In the genomic region with DNA sequence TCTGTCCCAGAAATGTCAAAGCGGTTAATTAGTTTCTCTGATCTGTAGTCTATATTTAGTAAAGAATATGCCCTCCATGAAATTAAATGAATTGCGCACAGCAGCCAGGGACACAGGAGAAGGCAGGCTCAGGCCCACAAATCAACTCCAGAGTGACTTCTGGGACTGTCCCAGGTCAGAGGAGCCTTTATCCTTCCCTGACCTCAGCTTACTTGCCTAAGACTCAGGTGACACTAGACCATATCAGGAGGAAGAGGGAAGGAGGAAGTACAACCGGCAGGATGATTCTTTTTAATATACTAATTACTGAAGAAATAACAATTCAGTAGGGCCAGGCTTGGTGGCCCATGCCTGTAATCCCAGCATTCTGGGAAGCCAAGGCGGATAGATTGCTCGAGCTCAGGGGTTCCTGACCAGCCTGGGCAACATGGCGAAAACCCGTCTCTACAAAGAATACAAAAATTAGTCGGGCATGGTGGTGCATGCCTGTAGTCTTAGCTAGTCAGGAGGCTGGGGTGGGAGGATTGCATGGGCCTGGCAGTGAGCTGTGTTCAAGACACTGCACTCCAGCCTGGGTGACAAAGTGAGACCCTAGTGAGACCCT, we compare ENCODE assay signal across 26 cellular contexts. TPM values are rescaled to one million over a fixed set of nuclear protein-coding genes. Genes with fewer than 3 reads are reported as not detected.
DNase-seq lines count a peak whose midpoint lies in the region; ATAC-seq and TF ChIP-seq lines count a peak whose summit lies in the region.
"Had no signal": no experiment of that assay in that cellular context is flagged by ENCODE, and none has a peak within 500 bp of the region (broad histone marks: within the 10 kb centered on the region; RNA-seq: fewer than 3 reads in every experiment).

No MANE protein-coding gene starts in this region.

- ATAC-seq in activated CD4-positive, alpha-beta T cell treated with anti-CD3 and anti-CD28 coated beads for 36 hours = no peak
- no peak for ATAC-seq in activated CD8-positive, alpha-beta T cell treated with anti-CD3 and anti-CD28 coated beads for 36 hours
- no peak for ATAC-seq in stimulated activated effector memory CD8-positive, alpha-beta T cell treated with anti-CD3 and anti-CD28 coated beads, Interleukin-12 subunit alpha, Interleukin-12 subunit beta, amount 100 ng/mL, for 72 hours
- ATAC-seq: left colon, T-cell had no signal

- no peaks in the 10 kb centered on the region for H3K9me3 ChIP-seq in vagina
- H3K9me3 ChIP-seq: BLaER1 treated with 17β-estradiol and CSF1 and Interleukin-3, amounts not matched to agents 10 nM and 100 nM had no signal

- H3K9me3 Mint-ChIP-seq in activated CD4-positive, alpha-beta T cell treated with anti-CD3 and anti-CD28 coated beads, Interleukin-2, amount 10 ng/mL, durations not matched to agents 7 days and 5 days = peaks cover 2% of the 10 kb centered on the region
- H3K9me3 Mint-ChIP-seq in activated CD4-positive, alpha-beta T cell treated with anti-CD3 and anti-CD28 coated beads for 36 hours (ENCODE audit: low read depth) = no peaks in the 10 kb centered on the region
- peaks cover 1% of the 10 kb centered on the region for H3K9me3 Mint-ChIP-seq in activated CD8-positive, alpha-beta T cell treated with anti-CD3 and anti-CD28 coated beads for 36 hours
- no peaks in the 10 kb centered on the region for H3K9me3 Mint-ChIP-seq in stimulated activated effector memory CD8-positive, alpha-beta T cell treated with anti-CD3 and anti-CD28 coated beads, Interleukin-12 subunit alpha, Interleukin-12 subunit beta, amount 100 ng/mL, for 72 hours
- H3K9me3 Mint-ChIP-seq: nephron progenitor cell, T-cell had no signal

- intact Hi-C loops in activated CD4-positive, alpha-beta T cell treated with anti-CD3 and anti-CD28 coated beads for 36 hours (cut with DNase I, micrococcal nuclease) = loop anchor here (5.0 to 10.0 kb wide), 3 partner anchors 372 to 705 kb away; a partner anchor contains a TSS
- intact Hi-C loops in activated CD8-positive, alpha-beta T cell treated with anti-CD3 and anti-CD28 coated beads for 36 hours (cut with micrococcal nuclease) = no loop called here
- intact Hi-C loops in vagina (cut with DNase I) = loop anchor here (5.0 kb wide), 1 partner anchor 62 kb away; a partner anchor contains a TSS

- H3K4me1 Mint-ChIP-seq in activated CD4-positive, alpha-beta T cell treated with anti-CD3 and anti-CD28 coated beads, Interleukin-2, amount 10 ng/mL, durations not matched to agents 7 days and 5 days = peaks cover 63% of the 10 kb centered on the region
- H3K4me1 Mint-ChIP-seq in activated CD4-positive, alpha-beta T cell treated with anti-CD3 and anti-CD28 coated beads for 36 hours = peaks cover 39% of the 10 kb centered on the region
- H3K4me1 Mint-ChIP-seq in activated CD8-positive, alpha-beta T cell treated with anti-CD3 and anti-CD28 coated beads for 36 hours (ENCODE audit: low read depth) = peaks cover 37% of the 10 kb centered on the region
- H3K4me1 Mint-ChIP-seq in stimulated activated effector memory CD8-positive, alpha-beta T cell treated with anti-CD3 and anti-CD28 coated beads, Interleukin-12 subunit alpha, Interleukin-12 subunit beta, amount 100 ng/mL, for 72 hours = peaks cover 21% of the 10 kb centered on the region

- no peaks in the 10 kb centered on the region for H3K4me1 ChIP-seq in vagina

- no peak overlapping the region for H3K27ac Mint-ChIP-seq in activated CD4-positive, alpha-beta T cell treated with anti-CD3 and anti-CD28 coated beads, Interleukin-2, amount 10 ng/mL, durations not matched to agents 7 days and 5 days
- H3K27ac Mint-ChIP-seq in activated CD4-positive, alpha-beta T cell treated with anti-CD3 and anti-CD28 coated beads for 36 hours = no peak overlapping the region
- H3K27ac Mint-ChIP-seq in activated CD8-positive, alpha-beta T cell treated with anti-CD3 and anti-CD28 coated beads for 36 hours = peak overlapping the region; percentile 71
- peak overlapping the region; percentile 45 for H3K27ac Mint-ChIP-seq in stimulated activated effector memory CD8-positive, alpha-beta T cell treated with anti-CD3 and anti-CD28 coated beads, Interleukin-12 subunit alpha, Interleukin-12 subunit beta, amount 100 ng/mL, for 72 hours
- H3K27ac Mint-ChIP-seq: nephron progenitor cell, T-cell had no signal

- TF ChIP-seq POLR2A in GM18951 (IDR thresholded peaks at IDR 0.05; ENCODE audit: extremely low read depth, insufficient read depth, insufficient read length) (peak; percentile 22), vagina (IDR thresholded peaks at IDR 0.05) (no peak)

- no peaks in the 10 kb centered on the region for H3K36me3 ChIP-seq in vagina
- H3K36me3 ChIP-seq: BLaER1 treated with 17β-estradiol and CSF1 and Interleukin-3, amounts not matched to agents 10 nM and 100 nM had no signal

- no peak overlapping the region for H3K27ac ChIP-seq in vagina
- H3K27ac ChIP-seq: BLaER1 treated with 17β-estradiol and CSF1 and Interleukin-3, amounts not matched to agents 10 nM and 100 nM; GM23248 had no signal

- TF ChIP-seq CTCF in activated CD8-positive, alpha-beta T cell treated with anti-CD3 and anti-CD28 coated beads for 36 hours (IDR thresholded peaks at IDR 0.05) = no peak
- TF ChIP-seq CTCF in vagina (IDR thresholded peaks at IDR 0.05) = no peak

- DNase-seq in activated CD4-positive, alpha-beta T cell treated with anti-CD3 and anti-CD28 coated beads, Interleukin-2, amount 10 ng/mL, durations not matched to agents 7 days and 5 days = no peak
- DNase-seq in activated CD4-positive, alpha-beta T cell treated with anti-CD3 and anti-CD28 coated beads for 36 hours = no peak
- no peak for DNase-seq in activated CD8-positive, alpha-beta T cell treated with anti-CD3 and anti-CD28 coated beads for 36 hours
- DNase-seq in stimulated activated effector memory CD8-positive, alpha-beta T cell treated with anti-CD3 and anti-CD28 coated beads, Interleukin-12 subunit alpha, Interleukin-12 subunit beta, amount 100 ng/mL, for 72 hours (ENCODE audit: low spot score in 2 of 2) = no peak
- no peak for DNase-seq in NCI-H748 treated with DMSO at 0.1 percent for 48 hours (lab: John Stamatoyannopoulos, UW)
- DNase-seq in vagina (ENCODE audit: extremely low spot score in 2 of 2) = no peak
- DNase-seq in effector CD4-positive, alpha-beta T cell = no peak
- DNase-seq: activated CD4-positive, CD25-positive, alpha-beta regulatory T cell; activated naive CD4-positive, alpha-beta T cell; glutamatergic neuron; GM23248; left colon; NCI-H2171; NCI-H526; nephron progenitor cell; SHP77; stimulated activated CD4-positive, alpha-beta T cell treated with anti-CD3 and anti-CD28 coated beads, Interleukin-1b, Interleukin-23, amount 100 ng/mL, for 48 hours; T-cell had no signal

- H3K4me3 Mint-ChIP-seq in activated CD4-positive, alpha-beta T cell treated with anti-CD3 and anti-CD28 coated beads, Interleukin-2, amount 10 ng/mL, durations not matched to agents 7 days and 5 days = peak overlapping the region; percentile 45
- H3K4me3 Mint-ChIP-seq in activated CD4-positive, alpha-beta T cell treated with anti-CD3 and anti-CD28 coated beads for 36 hours = no peak overlapping the region
- peak overlapping the region; percentile 50 for H3K4me3 Mint-ChIP-seq in activated CD8-positive, alpha-beta T cell treated with anti-CD3 and anti-CD28 coated beads for 36 hours
- peak overlapping the region; percentile 26 for H3K4me3 Mint-ChIP-seq in stimulated activated effector memory CD8-positive, alpha-beta T cell treated with anti-CD3 and anti-CD28 coated beads, Interleukin-12 subunit alpha, Interleukin-12 subunit beta, amount 100 ng/mL, for 72 hours
- H3K4me3 Mint-ChIP-seq: nephron progenitor cell, T-cell had no signal

- peaks cover 50% of the 10 kb centered on the region for H3K36me3 Mint-ChIP-seq in activated CD4-positive, alpha-beta T cell treated with anti-CD3 and anti-CD28 coated beads, Interleukin-2, amount 10 ng/mL, durations not matched to agents 7 days and 5 days (ENCODE audit: low read depth)
- peaks cover 19% of the 10 kb centered on the region for H3K36me3 Mint-ChIP-seq in activated CD4-positive, alpha-beta T cell treated with anti-CD3 and anti-CD28 coated beads for 36 hours (ENCODE audit: low read depth)
- H3K36me3 Mint-ChIP-seq in activated CD8-positive, alpha-beta T cell treated with anti-CD3 and anti-CD28 coated beads for 36 hours (ENCODE audit: low read depth) = peaks cover 35% of the 10 kb centered on the region
- peaks cover 59% of the 10 kb centered on the region for H3K36me3 Mint-ChIP-seq in stimulated activated effector memory CD8-positive, alpha-beta T cell treated with anti-CD3 and anti-CD28 coated beads, Interleukin-12 subunit alpha, Interleukin-12 subunit beta, amount 100 ng/mL, for 72 hours
- H3K36me3 Mint-ChIP-seq: T-cell had no signal

- in situ Hi-C loops in GM18951 (cut with MboI; ENCODE audit: low sequenced_read_pairs, unreplicated experiment) = no loop called here

- H3K27me3 Mint-ChIP-seq in activated CD4-positive, alpha-beta T cell treated with anti-CD3 and anti-CD28 coated beads, Interleukin-2, amount 10 ng/mL, durations not matched to agents 7 days and 5 days = no peaks in the 10 kb centered on the region
- peaks cover 3% of the 10 kb centered on the region for H3K27me3 Mint-ChIP-seq in activated CD4-positive, alpha-beta T cell treated with anti-CD3 and anti-CD28 coated beads for 36 hours
- H3K27me3 Mint-ChIP-seq in activated CD8-positive, alpha-beta T cell treated with anti-CD3 and anti-CD28 coated beads for 36 hours = no peaks in the 10 kb centered on the region
- H3K27me3 Mint-ChIP-seq: T-cell had no signal

- CTCF ChIA-PET in activated CD4-positive, alpha-beta T cell treated with anti-CD3 and anti-CD28 coated beads, Interleukin-2, amount 10 ng/mL, durations not matched to agents 7 days and 5 days (lab: Charles Lee) = interaction anchor here (1.0 kb wide), 1 partner anchor 9 kb away, joined by 3 read pairs; no protein-coding TSS in a partner anchor
- CTCF ChIA-PET in activated CD4-positive, alpha-beta T cell treated with anti-CD3 and anti-CD28 coated beads for 36 hours (lab: Charles Lee) = interaction anchor here (0.9 kb wide), 1 partner anchor 28 kb away, joined by 5 read pairs; no protein-coding TSS in a partner anchor
- CTCF ChIA-PET in activated CD8-positive, alpha-beta T cell treated with anti-CD3 and anti-CD28 coated beads for 36 hours (lab: Charles Lee) = no interaction called here

- H3K4me3 ChIP-seq in vagina = no peak overlapping the region
- H3K4me3 ChIP-seq: BLaER1 treated with 17β-estradiol and CSF1 and Interleukin-3, amounts not matched to agents 10 nM and 100 nM; GM23248 had no signal

- H3K27me3 ChIP-seq in vagina = no peaks in the 10 kb centered on the region
- H3K27me3 ChIP-seq: BLaER1 treated with 17β-estradiol and CSF1 and Interleukin-3, amounts not matched to agents 10 nM and 100 nM had no signal

- POLR2A ChIA-PET in activated CD4-positive, alpha-beta T cell treated with anti-CD3 and anti-CD28 coated beads, Interleukin-2, amount 10 ng/mL, durations not matched to agents 7 days and 5 days (lab: Charles Lee) = no interaction called here
- POLR2A ChIA-PET in activated CD4-positive, alpha-beta T cell treated with anti-CD3 and anti-CD28 coated beads for 36 hours (lab: Charles Lee) = no interaction called here
- POLR2A ChIA-PET in activated CD8-positive, alpha-beta T cell treated with anti-CD3 and anti-CD28 coated beads for 36 hours (lab: Charles Lee) = interaction anchor here (0.7 to 2.7 kb wide), 3 partner anchors 8 to 27 kb away, joined by 3 to 17 read pairs (median 3); no protein-coding TSS in a partner anchor

RNA-seq across cellular contexts. Expression of a gene that starts 1.8 kb away (rescaled TPM):
- total RNA-seq in activated CD4-positive, alpha-beta T cell treated with anti-CD3 and anti-CD28 coated beads, Interleukin-2, amount 10 ng/mL, durations not matched to agents 7 days and 5 days = 10 to 100 TPM; 31.0 to 35.0 TPM
- 1 to 10 TPM; 1.1 to 1.3 TPM for total RNA-seq in activated CD4-positive, alpha-beta T cell treated with anti-CD3 and anti-CD28 coated beads for 36 hours
- total RNA-seq in activated CD8-positive, alpha-beta T cell treated with anti-CD3 and anti-CD28 coated beads for 36 hours = 1 to 10 TPM; 1.4 to 2.2 TPM
- total RNA-seq in vagina = 1.2 TPM
- total RNA-seq: A673, chondrocyte, GM23248, LHCN-M2, mesenteric fat pad, posterior vena cava had no signal

RNA-seq across cellular contexts. Expression of a gene that starts 7.3 kb away (rescaled TPM):
- total RNA-seq in activated CD4-positive, alpha-beta T cell treated with anti-CD3 and anti-CD28 coated beads, Interleukin-2, amount 10 ng/mL, durations not matched to agents 7 days and 5 days = 100 to 1,000 TPM; 399 to 432 TPM
- 100 to 1,000 TPM; 153 to 171 TPM for total RNA-seq in activated CD4-positive, alpha-beta T cell treated with anti-CD3 and anti-CD28 coated beads for 36 hours
- 100 to 1,000 TPM; 190 to 198 TPM for total RNA-seq in activated CD8-positive, alpha-beta T cell treated with anti-CD3 and anti-CD28 coated beads for 36 hours
- total RNA-seq in vagina = 158 TPM

RNA-seq across cellular contexts. Expression of a gene that starts 32.5 kb away (rescaled TPM):
- not detected for total RNA-seq in activated CD4-positive, alpha-beta T cell treated with anti-CD3 and anti-CD28 coated beads, Interleukin-2, amount 10 ng/mL, durations not matched to agents 7 days and 5 days
- total RNA-seq in activated CD4-positive, alpha-beta T cell treated with anti-CD3 and anti-CD28 coated beads for 36 hours = not detected
- total RNA-seq in activated CD8-positive, alpha-beta T cell treated with anti-CD3 and anti-CD28 coated beads for 36 hours = not detected
- not detected for total RNA-seq in vagina
- total RNA-seq: A673, chondrocyte, GM23248, left colon, LHCN-M2, mesenteric fat pad, posterior vena cava, T-cell, ureter had no signal

Comparison
In these comparisons a context has a peak if more than half of its experiments do, and no peak if none do; other contexts are left out.
1. RNA of a gene that starts 1.8 kb away (total RNA-seq): 31.0 to 35.0 TPM in activated CD4-positive, alpha-beta T cell treated with anti-CD3 and anti-CD28 coated beads, Interleukin-2, amount 10 ng/mL, durations not matched to agents 7 days and 5 days; 1.4 to 2.2 TPM in activated CD8-positive, alpha-beta T cell treated with anti-CD3 and anti-CD28 coated beads for 36 hours, 1.1 to 1.3 TPM in activated CD4-positive, alpha-beta T cell treated with anti-CD3 and anti-CD28 coated beads for 36 hours and 1.2 TPM in vagina (single experiment); every median in the first group is over 10 times any median in the second.
2. H3K27ac Mint-ChIP-seq: peak in activated CD8-positive, alpha-beta T cell treated with anti-CD3 and anti-CD28 coated beads for 36 hours (single experiment) and stimulated activated effector memory CD8-positive, alpha-beta T cell treated with anti-CD3 and anti-CD28 coated beads, Interleukin-12 subunit alpha, Interleukin-12 subunit beta, amount 100 ng/mL, for 72 hours (single experiment); none in activated CD4-positive, alpha-beta T cell treated with anti-CD3 and anti-CD28 coated beads, Interleukin-2, amount 10 ng/mL, durations not matched to agents 7 days and 5 days (single experiment) and activated CD4-positive, alpha-beta T cell treated with anti-CD3 and anti-CD28 coated beads for 36 hours (single experiment).